Comparison of ENCODE assay signal across 8 cellular contexts in genomic region chr6:157822221-157823000, GRCh38. TPM values are rescaled to one million over a fixed set of nuclear protein-coding genes. Genes with fewer than 3 reads are reported as not detected.
DNase-seq lines count a peak whose midpoint lies in the region; FAIRE-seq and TF ChIP-seq lines count a peak whose summit lies in the region.

No MANE protein-coding gene starts in this region.

- H3K27ac ChIP-seq in smooth muscle cell (ENCODE audit: low read depth): peak overlapping the region; percentile 86

- peaks cover 16% of the 10 kb centered on the region for H3F3A ChIP-seq in smooth muscle cell (ENCODE audit: low read depth)

- H3K79me2 ChIP-seq in smooth muscle cell (ENCODE audit: low read depth): peaks cover 26% of the 10 kb centered on the region

- H3K9ac ChIP-seq in smooth muscle cell (ENCODE audit: low read depth): peak overlapping the region; percentile 77

- FAIRE-seq in GM19239 (lab: Jason Lieb, UNC): no peak

- peaks cover 12% of the 10 kb centered on the region for H3K4me1 ChIP-seq in smooth muscle cell (ENCODE audit: low read depth)

- peak overlapping the region; percentile 91 for H3K4me2 ChIP-seq in smooth muscle cell

- TF ChIP-seq CTCF in astrocyte of the cerebellum (IDR thresholded peaks at IDR 0.05; ENCODE audit: low read depth, low read length, missing control alignments) (no peak), smooth muscle cell (IDR thresholded peaks at IDR 0.05; ENCODE audit: borderline replicate concordance, insufficient read depth, poor library complexity, severe bottlenecking) (no peak)

- no peaks in the 10 kb centered on the region for H3K9me3 ChIP-seq in iPS-18c (ENCODE audit: control insufficient read depth, insufficient read depth, low read length)
- no peaks in the 10 kb centered on the region for H3K9me3 ChIP-seq in smooth muscle cell (replicated peaks; ENCODE audit: low read depth)

- no peaks in the 10 kb centered on the region for H3K27me3 ChIP-seq in smooth muscle cell (ENCODE audit: low read depth)

- peak overlapping the region; percentile 95 for H2AFZ ChIP-seq in smooth muscle cell (ENCODE audit: low read depth)

- H3K36me3 ChIP-seq in smooth muscle cell (ENCODE audit: low read depth): no peaks in the 10 kb centered on the region

- H3K4me3 ChIP-seq in astrocyte of the cerebellum (ENCODE audit: low read depth, low read length) (peak overlapping the region; percentile 83), iPS-18c (ENCODE audit: insufficient read depth, low read depth, low read length) (peak overlapping the region; percentile 46; the same call in 1 of the 2 replicates), smooth muscle cell (peak overlapping the region; percentile 92)

- DNase-seq in GM19239 (ENCODE audit: insufficient read length, low spot score): peak; percentile 6
- DNase-seq in HuH-7.5 (ENCODE audit: low spot score): peak; percentile 38
- no peak for DNase-seq in astrocyte of the cerebellum (ENCODE audit: low read depth)
- no peak for DNase-seq in smooth muscle cell (lab: John Stamatoyannopoulos, UW; ENCODE audit: unreplicated experiment)
- DNase-seq in DMS79 treated with DMSO at 0.1 percent for 48 hours (lab: John Stamatoyannopoulos, UW): no peak
- DNase-seq in AML-193 (lab: John Stamatoyannopoulos, UW): no peak
- DNase-seq in NCI-H2107 treated with DMSO at 0.1 percent for 48 hours (lab: John Stamatoyannopoulos, UW; ENCODE audit: unreplicated experiment): no peak

- in situ Hi-C loops in astrocyte of the cerebellum (cut with HindIII; ENCODE audit: low sequenced_read_pairs): no loop called here

- H4K20me1 ChIP-seq in smooth muscle cell (ENCODE audit: low read depth): peaks cover 24% of the 10 kb centered on the region

- 12% methylated on average over 51 of the region's 53 CpGs for WGBS in smooth muscle cell (ENCODE audit: low lambda C conversion rate)

RNA-seq across cellular contexts. Expression of gene SNX9, which starts 0.6 kb away (rescaled TPM):
- total RNA-seq in smooth muscle cell: 29.0 and 34.8 TPM in 2 replicates
- 27.6 and 28.9 TPM in 2 replicates for polyA plus RNA-seq in smooth muscle cell

Comparison
In these comparisons a context has a peak if more than half of its experiments do, and no peak if none do; other contexts are left out.
1. DNase-seq: peak in GM19239 (single experiment) and HuH-7.5 (single experiment); none in astrocyte of the cerebellum (single experiment), smooth muscle cell (single experiment), DMS79 treated with DMSO at 0.1 percent for 48 hours (single experiment), AML-193 (0 of 2) and NCI-H2107 treated with DMSO at 0.1 percent for 48 hours (single experiment).
2. Peak in every context shown above with its lines, with median percentiles within 50 percentile points of each other: H3K4me3 ChIP-seq.